20 cellular contexts compared by ENCODE assay signal in genomic region chr17:82568997-82569393, GRCh38. TPM values are rescaled to one million over a fixed set of nuclear protein-coding genes. Genes with fewer than 3 reads are reported as not detected.
DNase-seq lines count a peak whose midpoint lies in the region; ATAC-seq, FAIRE-seq and TF ChIP-seq lines count a peak whose summit lies in the region.
"Had no signal": no experiment of that assay in that cellular context is flagged by ENCODE, and none has a peak within 500 bp of the region (broad histone marks: within the 10 kb centered on the region; RNA-seq: fewer than 3 reads in every experiment).

No MANE protein-coding gene starts in this region.

- H3K4me1 ChIP-seq in Panc1 (ENCODE audit: control insufficient read depth, insufficient read depth, low read length): peaks cover 3% of the 10 kb centered on the region; the same call in 1 of the 2 replicates
- H3K4me1 ChIP-seq in H1 (replicated peaks in 1 of 4; ENCODE audit: control insufficient read depth in 3 of 4, insufficient read depth in 4 of 4, low read length in 3 of 4): peaks cover 0 to 7% (median 3%) of the 10 kb centered on the region in 4 experiments; a peak in 6 of 7 replicates
- peaks cover 17 to 48% (median 40%) of the 10 kb centered on the region in 4 donors for H3K4me1 ChIP-seq in transverse colon
- H3K4me1 ChIP-seq: neural progenitor cell had no signal

- H3K36me3 ChIP-seq in Panc1 (ENCODE audit: control insufficient read depth, insufficient read depth, low read length) (peaks cover 10% of the 10 kb centered on the region; the same call in 1 of the 2 replicates), H1 (ENCODE audit: control insufficient read depth in 2 of 4, insufficient read depth in 4 of 4, low read length in 3 of 4) (peaks cover 7 to 68% (median 29%) of the 10 kb centered on the region in 4 experiments; a peak in 6 of 8 replicates), transverse colon (peaks cover 0 to 23% (median 4%) of the 10 kb centered on the region in 4 donors)

- no peak for TF ChIP-seq CTCF in Panc1 (IDR thresholded peaks at IDR 0.05)
- TF ChIP-seq CTCF in H1 (IDR thresholded peaks at IDR 0.05; ENCODE audit: control extremely low read depth in 1 of 3, insufficient read depth in 1 of 3, low read depth in 1 of 3, low read length in 3 of 3): no peak
- TF ChIP-seq CTCF in transverse colon (IDR thresholded peaks at IDR 0.05): peak in 1 of 5 experiments; percentile 8

- H2BK120ac ChIP-seq in H1 (replicated peaks; ENCODE audit: low read depth, low read length): no peak overlapping the region

- no peaks in the 10 kb centered on the region; the same call in 1 of the 2 replicates for H3K23me2 ChIP-seq in H1 (ENCODE audit: low read depth, low read length)

- no peak overlapping the region for H2AFZ ChIP-seq in H1 (ENCODE audit: low read length)
- H2AFZ ChIP-seq: neural progenitor cell had no signal

- TF ChIP-seq EP300 in H1 (IDR thresholded peaks at IDR 0.05; ENCODE audit: borderline replicate concordance in 1 of 2, low read depth in 2 of 2, low read length in 2 of 2) (no peak), transverse colon (IDR thresholded peaks at IDR 0.05; ENCODE audit: low read depth) (no peak)

- in situ Hi-C loops in Panc1 (cut with HindIII; ENCODE audit: low pct_unique_long_range_greater_than_20kb, low sequenced_read_pairs) (no loop called here), transverse colon (cut with MboI; ENCODE audit: low pct_ligation_motif_present in 1 of 4, low pct_unique_long_range_greater_than_20kb in 1 of 4, low sequenced_read_pairs in 3 of 4) (no loop called here)

- H3K27me3 ChIP-seq in Panc1 (ENCODE audit: control insufficient read depth, insufficient read depth, low read length): no peaks in the 10 kb centered on the region
- no peaks in the 10 kb centered on the region for H3K27me3 ChIP-seq in H1 (replicated peaks in 1 of 4; ENCODE audit: control insufficient read depth in 3 of 4, extremely low read depth in 1 of 4, insufficient read depth in 3 of 4, low read length in 3 of 4)
- no peaks in the 10 kb centered on the region for H3K27me3 ChIP-seq in transverse colon
- H3K27me3 ChIP-seq: neural progenitor cell had no signal

- no peak overlapping the region for H3K56ac ChIP-seq in H1 (replicated peaks; ENCODE audit: insufficient read length, low read depth, low read length)

- peaks cover 33% of the 10 kb centered on the region for H3K36me3 Mint-ChIP-seq in activated T-cell treated with anti-CD3 and anti-CD28 coated beads, Interleukin-2, amount 50 U/mL, for 4 hours (ENCODE audit: insufficient read depth)

- H3K9ac ChIP-seq in H1 (replicated peaks in 1 of 4; ENCODE audit: extremely low read depth in 1 of 4, low read depth in 3 of 4, low read length in 3 of 4): no peak overlapping the region
- H3K9ac ChIP-seq: neural progenitor cell had no signal

- H3K18ac ChIP-seq in H1 (ENCODE audit: extremely low read depth, low read length): no peak overlapping the region

- no peak overlapping the region for H3K4me3 Mint-ChIP-seq in activated T-cell treated with anti-CD3 and anti-CD28 coated beads, Interleukin-2, amount 50 U/mL, for 4 hours
- H3K4me3 Mint-ChIP-seq: activated T-helper 17 cell treated with anti-CD3 and anti-CD28 coated beads, Interleukin-2, amount 50 U/mL, for 72 hours; brain; neural progenitor cell; stimulated activated naive CD8-positive, alpha-beta T cell treated with anti-CD3 and anti-CD28 coated beads, Interleukin-15, Interleukin-2, amounts not matched to agents 100 ng/mL and 50 ng/mL, for 24 hours; T-helper 2 cell treated with Interferon-gamma antibody and Interleukin-4, amounts not matched to agents 5 μg/mL and 100 μg/mL, for 36 hours had no signal

- no peak for TF ChIP-seq RAD21 in H1 (IDR thresholded peaks at IDR 0.05 in 1 of 2, conservative IDR thresholded peaks at IDR 0.05 in 1 of 2; ENCODE audit: low read depth in 2 of 2, low read length in 2 of 2)

- peaks cover 0 to 42% of the 10 kb centered on the region in 2 experiments; a peak in 2 of 4 replicates for H3K79me2 ChIP-seq in H1 (ENCODE audit: control insufficient read depth in 1 of 2, insufficient read depth in 2 of 2, low read length in 2 of 2)

- H4K5ac ChIP-seq in H1 (ENCODE audit: insufficient read length, low read depth, low read length): no peak overlapping the region

- no peak for ATAC-seq in Panc1
- peak; percentile 15 for ATAC-seq in left colon
- no peak for ATAC-seq in activated T-cell treated with anti-CD3 and anti-CD28 coated beads, Interleukin-2, amount 50 U/mL, for 4 hours
- ATAC-seq: activated T-helper 17 cell treated with anti-CD3 and anti-CD28 coated beads, Interleukin-2, amount 50 U/mL, for 72 hours had no signal

- H3K27me3 Mint-ChIP-seq in activated T-cell treated with anti-CD3 and anti-CD28 coated beads, Interleukin-2, amount 50 U/mL, for 4 hours (ENCODE audit: low read depth): no peaks in the 10 kb centered on the region
- H3K27me3 Mint-ChIP-seq: activated T-helper 17 cell treated with anti-CD3 and anti-CD28 coated beads, Interleukin-2, amount 50 U/mL, for 72 hours; brain; stimulated activated naive CD8-positive, alpha-beta T cell treated with anti-CD3 and anti-CD28 coated beads, Interleukin-15, Interleukin-2, amounts not matched to agents 100 ng/mL and 50 ng/mL, for 24 hours had no signal

- no peak for FAIRE-seq in H1 (lab: Jason Lieb, UNC)
- FAIRE-seq: urothelium cell line had no signal

- CTCF ChIA-PET in Panc1 (lab: Charles Lee): no interaction called here
- CTCF ChIA-PET in H1 (lab: Charles Lee; ENCODE audit: partially characterized antibody): interaction anchor here (0.6 to 5.2 kb wide), 4 partner anchors 15 to 133 kb away, joined by 4 to 26 read pairs (median 4); no protein-coding TSS in a partner anchor

- no peak overlapping the region for H2BK20ac ChIP-seq in H1 (ENCODE audit: low read length)

- no peak overlapping the region for H3K23ac ChIP-seq in H1 (ENCODE audit: insufficient read length)

- peaks cover 9 to 31% of the 10 kb centered on the region in 2 experiments for H4K20me1 ChIP-seq in H1 (replicated peaks in 1 of 2; ENCODE audit: control insufficient read depth in 1 of 2, insufficient read depth in 2 of 2, low read length in 2 of 2)

- H3K4me1 Mint-ChIP-seq in activated T-cell treated with anti-CD3 and anti-CD28 coated beads, Interleukin-2, amount 50 U/mL, for 4 hours (ENCODE audit: low read depth): no peaks in the 10 kb centered on the region
- H3K4me1 Mint-ChIP-seq: activated T-helper 17 cell treated with anti-CD3 and anti-CD28 coated beads, Interleukin-2, amount 50 U/mL, for 72 hours; neural progenitor cell had no signal

- no peak overlapping the region for H3K14ac ChIP-seq in H1 (ENCODE audit: insufficient read length)

- 95% methylated on average over 10 of the region's 10 CpGs; no CpG with 5 or more reads in 1 of the 2 experiments for WGBS in H1 (ENCODE audit: extremely low coverage in 1 of 2, insufficient coverage in 1 of 2, insufficient read length in 1 of 2, insufficient replicate concordance in 2 of 2, low coverage in 1 of 2, low lambda C conversion rate in 2 of 2, missing lambda C conversion rate in 1 of 2), 2 experiments
- WGBS in transverse colon (ENCODE audit: low coverage in 1 of 2), 2 donors: 83% methylated on average over 6 to 10 of the region's 10 CpGs

- no peak overlapping the region for H4K91ac ChIP-seq in H1 (replicated peaks; ENCODE audit: insufficient read length, low read length)

- H4K8ac ChIP-seq in H1 (ENCODE audit: extremely low read depth, insufficient read depth, low read length): peak overlapping the region; percentile 76; the same call in 1 of the 2 replicates

- no peak overlapping the region for H2BK5ac ChIP-seq in H1 (ENCODE audit: low read depth, low read length)

- H3K9me3 Mint-ChIP-seq in activated T-cell treated with anti-CD3 and anti-CD28 coated beads, Interleukin-2, amount 50 U/mL, for 4 hours: no peaks in the 10 kb centered on the region
- H3K9me3 Mint-ChIP-seq: activated T-helper 17 cell treated with anti-CD3 and anti-CD28 coated beads, Interleukin-2, amount 50 U/mL, for 72 hours; brain; neural progenitor cell; stimulated activated naive CD8-positive, alpha-beta T cell treated with anti-CD3 and anti-CD28 coated beads, Interleukin-15, Interleukin-2, amounts not matched to agents 100 ng/mL and 50 ng/mL, for 24 hours; T-helper 2 cell treated with Interferon-gamma antibody and Interleukin-4, amounts not matched to agents 5 μg/mL and 100 μg/mL, for 36 hours had no signal

- H2BK12ac ChIP-seq in H1 (ENCODE audit: low read depth, low read length): no peak overlapping the region

- TF ChIP-seq POLR2A in H1 (IDR thresholded peaks at IDR 0.05; ENCODE audit: control extremely low read depth in 1 of 2, low read depth in 2 of 2, low read length in 2 of 2): no peak
- no peak for TF ChIP-seq POLR2A in transverse colon (IDR thresholded peaks at IDR 0.05)

- H3K4me2 ChIP-seq in H1 (ENCODE audit: insufficient read depth in 1 of 2, low read depth in 2 of 2, low read length in 2 of 2): no peak overlapping the region
- H3K4me2 ChIP-seq: neural progenitor cell had no signal

- peaks cover 19% of the 10 kb centered on the region for H3K79me1 ChIP-seq in H1 (ENCODE audit: low read depth, low read length)

- POLR2A ChIA-PET in Panc1 (lab: Charles Lee): no interaction called here
- POLR2A ChIA-PET in H1 (lab: Charles Lee; ENCODE audit: partially characterized antibody): no interaction called here

- H3K9me3 ChIP-seq in Panc1 (ENCODE audit: control insufficient read depth, insufficient read depth, low read depth, low read length): no peaks in the 10 kb centered on the region
- no peaks in the 10 kb centered on the region for H3K9me3 ChIP-seq in H1 (ENCODE audit: insufficient read depth in 2 of 2, low read depth in 1 of 2, low read length in 1 of 2)
- H3K9me3 ChIP-seq in transverse colon: no peaks in the 10 kb centered on the region

- no peak overlapping the region for H3K4me3 ChIP-seq in Panc1 (ENCODE audit: low read depth in 2 of 2, low read length in 2 of 2)
- H3K4me3 ChIP-seq in H1 (ENCODE audit: extremely low read depth in 1 of 4, insufficient read depth in 2 of 4, low read depth in 3 of 4, low read length in 4 of 4): no peak overlapping the region
- H3K4me3 ChIP-seq in transverse colon: no peak overlapping the region
- H3K4me3 ChIP-seq: neural progenitor cell had no signal

- H2AK5ac ChIP-seq in H1 (ENCODE audit: low read depth, low read length): no peak overlapping the region

- DNase-seq in Panc1 (ENCODE audit: low read depth, low spot score) (no peak), H1 (ENCODE audit: low read depth in 1 of 2, low spot score in 2 of 2) (no peak), left colon (no peak), transverse colon (no peak), NCI-H146 (lab: John Stamatoyannopoulos, UW) (no peak)
- no peak for DNase-seq in activated T-cell treated with anti-CD3 and anti-CD28 coated beads, Interleukin-2, amount 50 U/mL, for 4 hours
- DNase-seq in activated CD4-positive, alpha-beta T cell treated with anti-CD3 and anti-CD28 coated beads for 4 hours: no peak
- DNase-seq: effector CD8-positive, alpha-beta T cell; EL; kidney glomerular epithelial cell; NCI-H2081 treated with DMSO at 0.1 percent for 48 hours; NCI-H524; retina had no signal

- BruUV-seq in Panc1 (replicated peaks; lab: Mats Ljungman, UMichigan): TSS peak; percentile 23

- H3K4ac ChIP-seq in H1 (replicated peaks; ENCODE audit: insufficient read length, low read depth, low read length): no peak overlapping the region

- no peak overlapping the region for H2BK15ac ChIP-seq in H1 (ENCODE audit: low read length)

- no peak overlapping the region for H3K27ac ChIP-seq in Panc1 (ENCODE audit: low read length)
- H3K27ac ChIP-seq in H1 (ENCODE audit: low read depth, low read length): no peak overlapping the region
- H3K27ac ChIP-seq in transverse colon: peak overlapping the region; percentile 77 to 90 (median 86)
- H3K27ac ChIP-seq: HL-60, neural progenitor cell had no signal

- intact Hi-C loops in Panc1 (cut with micrococcal nuclease; ENCODE audit: unreplicated experiment) (no loop called here), left colon (cut with DNase I, micrococcal nuclease) (no loop called here), transverse colon (cut with DNase I; ENCODE audit: low total_unique reads) (no loop called here)

RNA-seq across cellular contexts. Expression of gene FOXK2, which starts 49.5 kb away (rescaled TPM):
- total RNA-seq in Panc1 (2021; ENCODE audit: unreplicated experiment) (143 TPM), left colon (10 to 100 TPM; 40.4 to 48.7 TPM), transverse colon (100 to 1,000 TPM in 2 of 4 donors, 10 to 100 TPM in 2; 41.2 to 216 (median 106) TPM)
- polyA plus RNA-seq in Panc1 (2012; ENCODE audit: insufficient read length): 103 TPM
- 64.9 and 66.9 TPM in 2 replicates for total RNA-seq in H1 (2021; fragmentation: NEBNext Ultra II Directional; extraction: Animal tissue kit (Norgen Biotek cat#: 25700))
- polyA plus RNA-seq in H1 (2011; rRNA removed): 34.7 and 42.3 TPM in 2 replicates
- polyA plus RNA-seq in H1 (2011; cell fraction: cytosol; rRNA removed): 24.9 TPM
- 36.3 TPM for polyA plus RNA-seq in H1 (2011; cell fraction: nucleus; rRNA removed)
- polyA plus RNA-seq in H1 (2012, experiment 1 of 2): 28.7 to 37.8 TPM (median 33.9 TPM) in 4 replicates
- 25.2 TPM for polyA plus RNA-seq in H1 (2012, experiment 2 of 2)
- 43.7 TPM for polyA plus RNA-seq in H1 (2013, experiment 1 of 2)
- 43.0 TPM for polyA plus RNA-seq in H1 (2013, experiment 2 of 2)
- polyA minus RNA-seq in H1 (2011; rRNA and poly(A)+ RNA removed): 29.1 and 37.4 TPM in 2 replicates
- 53.7 TPM for polyA minus RNA-seq in H1 (2011; cell fraction: cytosol; rRNA and poly(A)+ RNA removed)
- polyA minus RNA-seq in H1 (2011; cell fraction: nucleus; rRNA and poly(A)+ RNA removed): 35.2 TPM
- 10 to 100 TPM; 73.6 to 78.5 (median 75.9) TPM for total RNA-seq in activated T-cell treated with anti-CD3 and anti-CD28 coated beads, Interleukin-2, amount 50 U/mL, for 4 hours

Comparison
In these comparisons a context has a peak if more than half of its experiments do, and no peak if none do; other contexts are left out.
1. H3K27ac ChIP-seq: peak in transverse colon (4 of 4); none in Panc1 (single experiment) and H1 (single experiment).